In genomic region chr5:135030691-135031145, GRCh38 we compare ENCODE assay signal across 11 cellular contexts. TPM values are rescaled to one million over a fixed set of nuclear protein-coding genes. Genes with fewer than 3 reads are reported as not detected.
DNase-seq lines count a peak whose midpoint lies in the region; ATAC-seq and TF ChIP-seq lines count a peak whose summit lies in the region.
"Had no signal": no experiment of that assay in that cellular context is flagged by ENCODE, and none has a peak within 500 bp of the region (broad histone marks: within the 10 kb centered on the region; RNA-seq: fewer than 3 reads in every experiment).

No MANE protein-coding gene starts in this region.

- DNase-seq in DND-41 (no peak), RWPE2 (ENCODE audit: low spot score) (no peak), esophagus squamous epithelium (lab: John Stamatoyannopoulos, UW) (no peak), osteocyte (ENCODE audit: extremely low spot score, unreplicated experiment) (no peak), GM10248 (ENCODE audit: extremely low spot score) (no peak), foreskin melanocyte (no peak), NCI-H69 (lab: John Stamatoyannopoulos, UW) (no peak)
- DNase-seq: effector memory CD8-positive, alpha-beta T cell; NCI-H1048 had no signal

- H3K27ac ChIP-seq in DND-41 (ENCODE audit: low read length), result no peak overlapping the region
- H3K27ac ChIP-seq in RWPE2 (ENCODE audit: poor library complexity, severe bottlenecking), result peak overlapping the region; percentile 85
- H3K27ac ChIP-seq in esophagus squamous epithelium, result peak overlapping the region; percentile 96 to 99 (median 98)

- H3K36me3 Mint-ChIP-seq in osteocyte (ENCODE audit: unreplicated experiment), result peaks cover 2% of the 10 kb centered on the region

- POLR2A ChIA-PET in GM10248 (lab: Yijun Ruan, JAX), result no interaction called here

- intact Hi-C loops in esophagus squamous epithelium (cut with DNase I), result loop anchor here (10.0 kb wide), 1 partner anchor 104 kb away; no protein-coding TSS in a partner anchor

- H3K27ac Mint-ChIP-seq in osteocyte (ENCODE audit: unreplicated experiment), result no peak overlapping the region
- H3K27ac Mint-ChIP-seq: effector memory CD8-positive, alpha-beta T cell had no signal

- H4K20me1 ChIP-seq in DND-41 (ENCODE audit: insufficient read depth, low read length), result peaks cover 17% of the 10 kb centered on the region

- peaks cover 35% of the 10 kb centered on the region for H3K36me3 ChIP-seq in DND-41 (ENCODE audit: insufficient read depth, low read length)
- peaks cover 56% of the 10 kb centered on the region for H3K36me3 ChIP-seq in RWPE2 (ENCODE audit: low read depth)
- H3K36me3 ChIP-seq in esophagus squamous epithelium, result peaks cover 0 to 57% (median 40%) of the 10 kb centered on the region in 3 donors

- peaks cover 32% of the 10 kb centered on the region for H3K4me1 ChIP-seq in DND-41 (ENCODE audit: insufficient read depth, low read length)
- H3K4me1 ChIP-seq in RWPE2 (ENCODE audit: insufficient read depth, poor library complexity, severe bottlenecking), result peaks cover 28% of the 10 kb centered on the region
- peaks cover 24 to 75% (median 30%) of the 10 kb centered on the region in 3 donors for H3K4me1 ChIP-seq in esophagus squamous epithelium

- no peak overlapping the region for H2AFZ ChIP-seq in DND-41 (ENCODE audit: low read depth, low read length)

- peak overlapping the region; percentile 96; the same call in 1 of the 2 replicates for H3K4me2 ChIP-seq in DND-41 (ENCODE audit: insufficient read depth, low read length)

- no peak for TF ChIP-seq POLR2A in esophagus squamous epithelium (IDR thresholded peaks at IDR 0.05)

- H3K27me3 ChIP-seq in DND-41 (ENCODE audit: insufficient read depth, low read length, poor library complexity) (no peaks in the 10 kb centered on the region), RWPE2 (ENCODE audit: insufficient read depth, poor library complexity, severe bottlenecking) (no peaks in the 10 kb centered on the region), esophagus squamous epithelium (peaks cover 0 to 95% (median 2%) of the 10 kb centered on the region in 4 donors)

- H3K9ac ChIP-seq in DND-41 (ENCODE audit: low read depth, low read length), result no peak overlapping the region

- no peaks in the 10 kb centered on the region for H3K9me3 ChIP-seq in DND-41 (ENCODE audit: insufficient read depth, low read length, severe bottlenecking)
- no peaks in the 10 kb centered on the region for H3K9me3 ChIP-seq in RWPE2 (ENCODE audit: severe bottlenecking)
- H3K9me3 ChIP-seq in esophagus squamous epithelium, result no peaks in the 10 kb centered on the region

- peaks cover 76% of the 10 kb centered on the region for H3K27me3 Mint-ChIP-seq in osteocyte (ENCODE audit: unreplicated experiment)

- WGBS in esophagus squamous epithelium, 2 donors, result 0 to 11% methylated on average over 1 to 3 of the region's 11 CpGs

- peaks cover 30% of the 10 kb centered on the region for H3K4me1 Mint-ChIP-seq in osteocyte (ENCODE audit: unreplicated experiment)

- CTCF ChIA-PET in GM10248 (lab: Yijun Ruan, JAX), result no interaction called here

- H3K4me3 ChIP-seq in DND-41 (ENCODE audit: low read depth in 1 of 2, low read length in 2 of 2), result no peak overlapping the region
- peak overlapping the region; percentile 91 for H3K4me3 ChIP-seq in RWPE2 (ENCODE audit: severe bottlenecking)
- peak overlapping the region; percentile 79 to 92 (median 88) for H3K4me3 ChIP-seq in esophagus squamous epithelium

- TF ChIP-seq CTCF in DND-41 (IDR thresholded peaks at IDR 0.05; ENCODE audit: borderline replicate concordance, extremely low read depth, low read length, poor library complexity, severe bottlenecking) (no peak), RWPE2 (IDR thresholded peaks at IDR 0.05; ENCODE audit: poor library complexity, severe bottlenecking) (no peak), esophagus squamous epithelium (IDR thresholded peaks at IDR 0.05) (no peak), osteocyte (IDR thresholded peaks at IDR 0.05) (no peak), GM10248 (IDR thresholded peaks at IDR 0.05; ENCODE audit: control extremely low read depth, extremely low read depth, low read depth, missing control alignments) (no peak)

- peak overlapping the region; percentile 42 for H3K4me3 Mint-ChIP-seq in osteocyte (ENCODE audit: unreplicated experiment)

- H3K79me2 ChIP-seq in DND-41 (ENCODE audit: insufficient read depth, low read length), result peaks cover 32% of the 10 kb centered on the region

- no peaks in the 10 kb centered on the region for H3K9me3 Mint-ChIP-seq in osteocyte (ENCODE audit: unreplicated experiment)
- H3K9me3 Mint-ChIP-seq: effector memory CD8-positive, alpha-beta T cell had no signal

- no peak for ATAC-seq in DND-41 (ENCODE audit: insufficient read depth, low read depth)
- peak; percentile 6; the same call in 1 of the 3 replicates for ATAC-seq in RWPE2 (ENCODE audit: low read depth)
- ATAC-seq in GM18870 (IDR thresholded peaks at IDR 0.05; ENCODE audit: unreplicated experiment), result no peak
- ATAC-seq: effector memory CD8-positive, alpha-beta T cell; sciatic nerve had no signal

RNA-seq across cellular contexts. Expression of gene PITX1, which starts 3.3 kb away (rescaled TPM):
- 1,000 to 10,000 TPM in 1 of 4 donors, 100 to 1,000 TPM in 3; 571 to 1,232 (median 680) TPM for total RNA-seq in esophagus squamous epithelium
- 0.13 TPM in 1 of 2 replicates, not detected in the other for total RNA-seq in osteocyte

Comparison
In these comparisons a context has a peak if more than half of its experiments do, and no peak if none do; other contexts are left out.
1. H3K4me3 ChIP-seq: peak in RWPE2 (single experiment) and esophagus squamous epithelium (4 of 4); none in DND-41 (0 of 2).
2. RNA of gene PITX1, which starts 3.3 kb away (total RNA-seq): 571 to 1,232 TPM in esophagus squamous epithelium; 0.13 TPM in osteocyte; every median in the first group is over 100 times any median in the second.